ENCODE assay signal across 27 cellular contexts in genomic region chr21:15236111-15236510, GRCh38.
DNase-seq lines count a peak whose midpoint lies in the region.
"Had no signal": no experiment of that assay in that cellular context is flagged by ENCODE, and none has a peak within 500 bp of the region (broad histone marks: within the 10 kb centered on the region; RNA-seq: fewer than 3 reads in every experiment).

No MANE protein-coding gene starts in this region.

- H3K27me3 ChIP-seq in mesenchymal stem cell (ENCODE audit: control insufficient read depth in 1 of 2, insufficient read depth in 1 of 2, low read length in 2 of 2): no peaks in the 10 kb centered on the region
- H3K27me3 ChIP-seq: BE2C; BLaER1; BLaER1 treated with 17β-estradiol and CSF1 and Interleukin-3, amounts not matched to agents 10 nM and 100 nM had no signal

- 94% methylated on average over 2 of the region's 2 CpGs for WGBS in mesenchymal stem cell

- no peak overlapping the region for H4K91ac ChIP-seq in mesenchymal stem cell (ENCODE audit: low read length)

- H3K23ac ChIP-seq in mesenchymal stem cell (ENCODE audit: low read length in 2 of 2): no peak overlapping the region

- no peak overlapping the region for H3K4me2 ChIP-seq in mesenchymal stem cell (ENCODE audit: low read length, poor library complexity, severe bottlenecking)
- H3K4me2 ChIP-seq: A549; BLaER1; BLaER1 treated with 17β-estradiol and CSF1 and Interleukin-3, amounts not matched to agents 10 nM and 100 nM had no signal

- no peak overlapping the region for H3K14ac ChIP-seq in mesenchymal stem cell (ENCODE audit: low read length in 2 of 2)

- DNase-seq in foreskin melanocyte: peak; percentile 94
- no peak for DNase-seq in mesenchymal stem cell
- DNase-seq: 8988T; ACHN; AML-193; BE2C; C1 segment of cervical spinal cord; Caco-2; Calu3; CD4-positive, alpha-beta memory T cell; CD4-positive, alpha-beta T cell; CD4-positive, CD25-positive, alpha-beta regulatory T cell; CD8-positive, alpha-beta memory T cell; CD8-positive, alpha-beta T cell; COR-L47; DMS 273 treated with DMSO at 0.1 percent for 48 hours; DMS153; DMS53; DMS79; DMS79 treated with DMSO at 0.1 percent for 48 hours; DND-41; EL had no signal

- no peak overlapping the region for H3K4ac ChIP-seq in mesenchymal stem cell (ENCODE audit: low read depth in 1 of 2, low read length in 2 of 2)

- H3K36me3 ChIP-seq in mesenchymal stem cell (ENCODE audit: control insufficient read depth in 1 of 2, insufficient read depth in 2 of 2, low read depth in 1 of 2, low read length in 2 of 2): no peaks in the 10 kb centered on the region
- H3K36me3 ChIP-seq: BE2C; BLaER1; BLaER1 treated with 17β-estradiol and CSF1 and Interleukin-3, amounts not matched to agents 10 nM and 100 nM had no signal

- no peak overlapping the region for H3K4me3 ChIP-seq in mesenchymal stem cell (ENCODE audit: insufficient read depth in 1 of 2, low read depth in 1 of 2, low read length in 2 of 2)
- H3K4me3 ChIP-seq: A549; BLaER1; BLaER1 treated with 17β-estradiol and CSF1 and Interleukin-3, amounts not matched to agents 10 nM and 100 nM had no signal

- H2BK120ac ChIP-seq in mesenchymal stem cell (ENCODE audit: low read depth, low read length): no peak overlapping the region

- H2BK5ac ChIP-seq in mesenchymal stem cell (ENCODE audit: low read depth, low read length, poor library complexity, severe bottlenecking): no peak overlapping the region

- H3K9ac ChIP-seq in mesenchymal stem cell (ENCODE audit: low read length): no peak overlapping the region
- H3K9ac ChIP-seq: BLaER1; BLaER1 treated with 17β-estradiol and CSF1 and Interleukin-3, amounts not matched to agents 10 nM and 100 nM had no signal

- H2BK15ac ChIP-seq in mesenchymal stem cell (ENCODE audit: low read depth, poor library complexity, severe bottlenecking): no peak overlapping the region

- no peaks in the 10 kb centered on the region for H3K79me1 ChIP-seq in mesenchymal stem cell (replicated peaks; ENCODE audit: low read length, poor library complexity, severe bottlenecking)

- H3K4me1 ChIP-seq in mesenchymal stem cell (ENCODE audit: control insufficient read depth, insufficient read depth, low read depth, low read length): no peaks in the 10 kb centered on the region
- H3K4me1 ChIP-seq: BLaER1; BLaER1 treated with 17β-estradiol and CSF1 and Interleukin-3, amounts not matched to agents 10 nM and 100 nM; Caco-2 had no signal

- no peaks in the 10 kb centered on the region for H3K9me3 ChIP-seq in mesenchymal stem cell (ENCODE audit: control insufficient read depth, low read length)
- H3K9me3 ChIP-seq: A549, BE2C, Caco-2 had no signal

- H2BK12ac ChIP-seq in mesenchymal stem cell (ENCODE audit: low read length in 2 of 2): no peak overlapping the region

- no peak overlapping the region for H3K27ac ChIP-seq in mesenchymal stem cell (ENCODE audit: low read length, poor library complexity, severe bottlenecking)
- H3K27ac ChIP-seq: 22Rv1; A549; BLaER1; BLaER1 treated with 17β-estradiol and CSF1 and Interleukin-3, amounts not matched to agents 10 nM and 100 nM; C4-2B had no signal

- no peak overlapping the region for H2AFZ ChIP-seq in mesenchymal stem cell (ENCODE audit: low read depth, low read length)

- H3K18ac ChIP-seq in mesenchymal stem cell (ENCODE audit: low read depth in 1 of 2, low read length in 2 of 2): no peak overlapping the region

- no peak overlapping the region for H4K8ac ChIP-seq in mesenchymal stem cell (ENCODE audit: low read length)

- H2AK5ac ChIP-seq in mesenchymal stem cell (ENCODE audit: low read length, severe bottlenecking): no peak overlapping the region
